In genomic region chr14:45185110-45185814, GRCh38 we compare ENCODE assay signal across 24 cellular contexts. TPM values are rescaled to one million over a fixed set of nuclear protein-coding genes. Genes with fewer than 3 reads are reported as not detected.
DNase-seq lines count a peak whose midpoint lies in the region; ATAC-seq and FAIRE-seq lines count a peak whose summit lies in the region.
"Had no signal": no experiment of that assay in that cellular context is flagged by ENCODE, and none has a peak within 500 bp of the region (broad histone marks: within the 10 kb centered on the region; RNA-seq: fewer than 3 reads in every experiment).

No MANE protein-coding gene starts in this region.

- peak; percentile 34 for DNase-seq in EH (ENCODE audit: low read depth)
- DNase-seq in amniotic epithelial cell (ENCODE audit: low read depth): peak; percentile 54
- no peak for DNase-seq in frontal cortex (ENCODE audit: low spot score in 2 of 2)
- no peak for DNase-seq in medulla oblongata (ENCODE audit: extremely low spot score)
- no peak for DNase-seq in HTR-8/SVneo (ENCODE audit: insufficient read length, low spot score)
- no peak for DNase-seq in activated CD4-positive, alpha-beta T cell treated with anti-CD3 and anti-CD28 coated beads, Interleukin-2, amount 50 U/mL, for 48 hours
- no peak for DNase-seq in NAMALWA (ENCODE audit: low spot score)
- DNase-seq: activated CD4-positive, alpha-beta memory T cell treated with anti-CD3 and anti-CD28 coated beads, Interleukin-2, amount 10 ng/mL, durations not matched to agents 7 days and 5 days; activated effector memory CD4-positive, alpha-beta T cell treated with anti-CD3 and anti-CD28 coated beads, Interleukin-2, amount 50 U/mL, for 16 hours; activated naive CD8-positive, alpha-beta T cell treated with anti-CD3 and anti-CD28 coated beads, Interleukin-2, amount 50 U/mL, for 24 hours; effector CD4-positive, alpha-beta T cell; hypothalamus; Karpas-422; midbrain; natural killer cell; NCI-H187; NCI-H524 treated with DMSO at 0.1 percent for 48 hours; retina; SJCRH30; substantia nigra; T-helper 1 cell had no signal

- FAIRE-seq in frontal cortex (lab: Jason Lieb, UNC) (peak; percentile 60), HTR-8/SVneo (lab: Jason Lieb, UNC) (no peak)
- FAIRE-seq: RCC 7860 had no signal

- peak; percentile 77 for ATAC-seq in GM19351 (IDR thresholded peaks at IDR 0.05; ENCODE audit: unreplicated experiment)
- ATAC-seq: activated naive CD8-positive, alpha-beta T cell treated with anti-CD3 and anti-CD28 coated beads, Interleukin-2, amount 50 U/mL, for 24 hours; gastroesophageal sphincter; natural killer cell had no signal

RNA-seq across cellular contexts. Expression of gene FANCM, which starts 49.5 kb away (rescaled TPM):
- 10.6 TPM for total RNA-seq in frontal cortex

RNA-seq across cellular contexts. Expression of gene FKBP3, which starts 51.0 kb away (rescaled TPM):
- total RNA-seq in frontal cortex: 122 TPM

Comparison
In these comparisons a context has a peak if more than half of its experiments do, and no peak if none do; other contexts are left out.
1. DNase-seq: peak in EH (single experiment) and amniotic epithelial cell (single experiment); none in frontal cortex (0 of 2), medulla oblongata (single experiment), HTR-8/SVneo (single experiment), activated CD4-positive, alpha-beta T cell treated with anti-CD3 and anti-CD28 coated beads, Interleukin-2, amount 50 U/mL, for 48 hours (0 of 2) and NAMALWA (single experiment).